ENCODE assay signal across 1 cellular context in the genomic region with DNA sequence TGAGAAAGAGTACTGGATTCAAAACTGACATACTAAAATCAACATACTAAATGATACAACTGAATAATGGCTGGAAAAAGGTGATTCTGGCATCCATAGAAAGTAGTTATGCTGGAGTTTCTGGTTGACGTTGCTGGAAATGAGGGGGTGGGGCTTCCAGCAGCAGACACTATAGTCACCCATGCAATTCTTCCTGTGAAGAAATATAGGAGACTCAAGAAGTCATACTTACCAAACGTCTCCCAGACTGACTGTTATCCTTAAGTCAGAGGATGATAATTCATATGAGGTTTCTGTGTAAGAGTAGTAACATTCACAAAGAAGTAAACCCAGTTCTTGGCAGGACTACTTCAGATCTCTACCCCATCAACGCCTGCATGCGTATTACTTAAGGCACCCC.
TF ChIP-seq lines count a peak whose summit lies in the region.

No MANE protein-coding gene starts in this region.

TF ChIP-seq in HepG2, 621 proteins besides CTCF, POLR2A, EP300 and RAD21:
- TF ChIP-seq, protein P1, sequence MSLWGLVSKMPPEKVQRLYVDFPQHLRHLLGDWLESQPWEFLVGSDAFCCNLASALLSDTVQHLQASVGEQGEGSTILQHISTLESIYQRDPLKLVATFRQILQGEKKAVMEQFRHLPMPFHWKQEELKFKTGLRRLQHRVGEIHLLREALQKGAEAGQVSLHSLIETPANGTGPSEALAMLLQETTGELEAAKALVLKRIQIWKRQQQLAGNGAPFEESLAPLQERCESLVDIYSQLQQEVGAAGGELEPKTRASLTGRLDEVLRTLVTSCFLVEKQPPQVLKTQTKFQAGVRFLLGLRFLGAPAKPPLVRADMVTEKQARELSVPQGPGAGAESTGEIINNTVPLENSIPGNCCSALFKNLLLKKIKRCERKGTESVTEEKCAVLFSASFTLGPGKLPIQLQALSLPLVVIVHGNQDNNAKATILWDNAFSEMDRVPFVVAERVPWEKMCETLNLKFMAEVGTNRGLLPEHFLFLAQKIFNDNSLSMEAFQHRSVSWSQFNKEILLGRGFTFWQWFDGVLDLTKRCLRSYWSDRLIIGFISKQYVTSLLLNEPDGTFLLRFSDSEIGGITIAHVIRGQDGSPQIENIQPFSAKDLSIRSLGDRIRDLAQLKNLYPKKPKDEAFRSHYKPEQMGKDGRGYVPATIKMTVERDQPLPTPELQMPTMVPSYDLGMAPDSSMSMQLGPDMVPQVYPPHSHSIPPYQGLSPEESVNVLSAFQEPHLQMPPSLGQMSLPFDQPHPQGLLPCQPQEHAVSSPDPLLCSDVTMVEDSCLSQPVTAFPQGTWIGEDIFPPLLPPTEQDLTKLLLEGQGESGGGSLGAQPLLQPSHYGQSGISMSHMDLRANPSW (CRISPR knock-in tag; IDR thresholded peaks at IDR 0.05; ENCODE audit: borderline replicate concordance), result no peak
- no peak for TF ChIP-seq HMG20A (CRISPR knock-in tag; IDR thresholded peaks at IDR 0.05; ENCODE audit: borderline replicate concordance)
- no peak for TF ChIP-seq ZNF879 (CRISPR knock-in tag; IDR thresholded peaks at IDR 0.05)
- no peak for TF ChIP-seq SAP130 (CRISPR knock-in tag; IDR thresholded peaks at IDR 0.05; ENCODE audit: low read depth)
- TF ChIP-seq BHLHE40 (IDR thresholded peaks at IDR 0.05; ENCODE audit: low read length), result no peak
- no peak for TF ChIP-seq SALL1 (CRISPR knock-in tag; IDR thresholded peaks at IDR 0.05)
- TF ChIP-seq NAIF1 (CRISPR knock-in tag; IDR thresholded peaks at IDR 0.05; ENCODE audit: borderline replicate concordance), result no peak
- no peak for TF ChIP-seq KLF11 (CRISPR knock-in tag; IDR thresholded peaks at IDR 0.05)
- no peak for TF ChIP-seq KDM1A (CRISPR knock-in tag; IDR thresholded peaks at IDR 0.05)
- TF ChIP-seq ZNF274 (CRISPR knock-in tag; IDR thresholded peaks at IDR 0.05), result no peak
- no peak for TF ChIP-seq PRDM4 (CRISPR knock-in tag; IDR thresholded peaks at IDR 0.05; ENCODE audit: borderline replicate concordance)
- TF ChIP-seq MATR3 (CRISPR knock-in tag; IDR thresholded peaks at IDR 0.05), result no peak
- TF ChIP-seq ZNF775 (CRISPR knock-in tag; IDR thresholded peaks at IDR 0.05; ENCODE audit: borderline replicate concordance), result no peak
- TF ChIP-seq, protein P2, sequence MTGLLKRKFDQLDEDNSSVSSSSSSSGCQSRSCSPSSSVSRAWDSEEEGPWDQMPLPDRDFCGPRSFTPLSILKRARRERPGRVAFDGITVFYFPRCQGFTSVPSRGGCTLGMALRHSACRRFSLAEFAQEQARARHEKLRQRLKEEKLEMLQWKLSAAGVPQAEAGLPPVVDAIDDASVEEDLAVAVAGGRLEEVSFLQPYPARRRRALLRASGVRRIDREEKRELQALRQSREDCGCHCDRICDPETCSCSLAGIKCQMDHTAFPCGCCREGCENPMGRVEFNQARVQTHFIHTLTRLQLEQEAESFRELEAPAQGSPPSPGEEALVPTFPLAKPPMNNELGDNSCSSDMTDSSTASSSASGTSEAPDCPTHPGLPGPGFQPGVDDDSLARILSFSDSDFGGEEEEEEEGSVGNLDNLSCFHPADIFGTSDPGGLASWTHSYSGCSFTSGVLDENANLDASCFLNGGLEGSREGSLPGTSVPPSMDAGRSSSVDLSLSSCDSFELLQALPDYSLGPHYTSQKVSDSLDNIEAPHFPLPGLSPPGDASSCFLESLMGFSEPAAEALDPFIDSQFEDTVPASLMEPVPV (CRISPR knock-in tag; IDR thresholded peaks at IDR 0.05), result no peak
